Comparison of ENCODE assay signal across 29 cellular contexts in genomic region chr14:97920201-97920600, GRCh38.
"Had no signal": no experiment of that assay in that cellular context is flagged by ENCODE, and none has a peak within 500 bp of the region (broad histone marks: within the 10 kb centered on the region; RNA-seq: fewer than 3 reads in every experiment).

No MANE protein-coding gene starts in this region.

- FAIRE-seq: endometrium had no signal

- H3K4me3 Mint-ChIP-seq: immature natural killer cell; naive thymus-derived CD4-positive, alpha-beta T cell; nephron; neural progenitor cell had no signal

- H3K27me3 ChIP-seq: esophagus squamous epithelium, heart right ventricle, neural progenitor cell, stomach, thyroid gland had no signal

- ATAC-seq: heart right ventricle; naive thymus-derived CD4-positive, alpha-beta T cell; sciatic nerve had no signal

- H3K4me1 Mint-ChIP-seq: immature natural killer cell, nephron, neural progenitor cell had no signal

- H3K4me3 ChIP-seq: coronary artery, esophagus squamous epithelium, heart right ventricle, neural progenitor cell, smooth muscle cell, stomach, thyroid gland had no signal

- H3K9me3 Mint-ChIP-seq: immature natural killer cell, nephron, neural progenitor cell had no signal

- H3K36me3 ChIP-seq: esophagus squamous epithelium, heart right ventricle, neural progenitor cell, stomach, thyroid gland had no signal

- H3K36me3 Mint-ChIP-seq: immature natural killer cell, neural progenitor cell had no signal

- H3K27ac Mint-ChIP-seq: immature natural killer cell, nephron, neural progenitor cell, progenitor cell of endocrine pancreas had no signal

- DNase-seq: dermis blood vessel endothelial cell; effector memory CD4-positive, alpha-beta T cell; erythroblast; esophagus squamous epithelium; foreskin melanocyte; glutamatergic neuron; heart right ventricle; hypothalamus; immature natural killer cell; islet precursor cell; kidney glomerular epithelial cell; mesenchymal stem cell; midbrain; naive thymus-derived CD4-positive, alpha-beta T cell; stimulated activated CD4-positive, alpha-beta T cell treated with anti-CD3 and anti-CD28 coated beads, Interleukin-12 subunit alpha, Interleukin-12 subunit beta, amount 100 ng/mL, for 4 hours; stimulated activated CD4-positive, alpha-beta T cell treated with anti-CD3 and anti-CD28 coated beads, Interleukin-1b, Interleukin-23, amount 100 ng/mL, for 48 hours; stimulated activated CD4-positive, alpha-beta T cell treated with anti-CD3 and anti-CD28 coated beads, Interleukin-4, amount 100 ng/mL, for 1 hour; stimulated activated CD8-positive, alpha-beta memory T cell treated with anti-CD3 and anti-CD28 coated beads, Interleukin-4, amount 100 ng/mL, for 48 hours; stimulated activated naive CD4-positive, alpha-beta T cell treated with Interleukin-2 at 50 U/mL for 16 hours; stomach; thyroid gland; trophoblast cell had no signal
